In the genomic region with DNA sequence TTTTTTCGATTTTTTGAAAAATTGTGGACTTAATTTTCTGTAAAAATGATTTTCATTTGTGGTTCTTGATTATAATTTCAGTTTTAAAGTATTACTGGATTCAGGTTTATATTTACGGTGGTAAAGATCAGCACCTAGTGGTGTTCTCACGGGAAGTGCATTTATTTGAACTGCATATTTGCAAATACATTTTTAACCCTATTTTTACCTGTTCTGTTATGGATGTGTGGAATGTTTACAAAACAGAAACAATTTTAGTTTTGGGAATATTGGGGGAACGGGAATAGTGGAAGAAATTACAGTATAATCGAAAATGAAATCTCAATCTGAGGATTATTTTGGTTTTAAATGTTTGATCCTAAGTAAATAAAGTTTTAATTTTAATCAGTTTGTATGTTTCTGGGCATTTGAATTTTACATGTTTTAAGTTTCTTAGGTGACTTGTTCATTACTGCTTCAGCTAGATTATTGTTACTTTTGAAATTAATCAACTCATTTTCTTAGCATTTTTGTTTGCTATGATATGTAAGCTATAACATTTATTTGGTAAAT, we compare ENCODE assay signal across 8 cellular contexts. TPM values are rescaled to one million over a fixed set of nuclear protein-coding genes. Genes with fewer than 3 reads are reported as not detected.
DNase-seq lines count a peak whose midpoint lies in the region; ATAC-seq and TF ChIP-seq lines count a peak whose summit lies in the region.

No MANE protein-coding gene starts in this region.

- H3K4me3 Mint-ChIP-seq in chondrocyte (ENCODE audit: unreplicated experiment): peak overlapping the region; percentile 79
- peak overlapping the region; percentile 85 for H3K4me3 Mint-ChIP-seq in memory B cell

- H3K36me3 Mint-ChIP-seq in chondrocyte (ENCODE audit: low read depth): no peaks in the 10 kb centered on the region
- H3K36me3 Mint-ChIP-seq in memory B cell: peaks cover 22% of the 10 kb centered on the region

- peak; percentile 76 for TF ChIP-seq CTCF in chondrocyte (IDR thresholded peaks at IDR 0.05)

- H3K4me1 Mint-ChIP-seq in chondrocyte (ENCODE audit: low read depth) (peaks cover 36% of the 10 kb centered on the region), memory B cell (peaks cover 17% of the 10 kb centered on the region)

- DNase-seq in NCI-H2107 treated with DMSO at 0.1 percent for 48 hours (lab: John Stamatoyannopoulos, UW; ENCODE audit: unreplicated experiment): peak; percentile 83
- DNase-seq in NCI-H2107 (lab: John Stamatoyannopoulos, UW): no peak
- peak; percentile 44 for DNase-seq in NCI-H69 (lab: John Stamatoyannopoulos, UW)
- no peak for DNase-seq in chondrocyte (ENCODE audit: low spot score)
- DNase-seq in memory B cell (ENCODE audit: low spot score in 2 of 2): no peak
- DNase-seq in SKM-1 (lab: John Stamatoyannopoulos, UW; ENCODE audit: unreplicated experiment): no peak

- H3K9me3 Mint-ChIP-seq in chondrocyte (ENCODE audit: low read depth) (peaks cover 5% of the 10 kb centered on the region), memory B cell (peaks cover 4% of the 10 kb centered on the region)

- ATAC-seq in memory B cell (ENCODE audit: low read depth): no peak
- no peak for ATAC-seq in HG02623 (IDR thresholded peaks at IDR 0.05; ENCODE audit: unreplicated experiment)
- ATAC-seq in HG02642 (IDR thresholded peaks at IDR 0.05; ENCODE audit: poor library complexity, unreplicated experiment): no peak

- H3K27me3 Mint-ChIP-seq in chondrocyte (ENCODE audit: low read depth): no peaks in the 10 kb centered on the region
- H3K27me3 Mint-ChIP-seq in memory B cell: no peaks in the 10 kb centered on the region

- H3K27ac Mint-ChIP-seq in chondrocyte (ENCODE audit: unreplicated experiment) (peak overlapping the region; percentile 98), memory B cell (peak overlapping the region; percentile 93)

RNA-seq across cellular contexts. Expression of gene ATF7IP, which starts 0.8 kb away (rescaled TPM):
- 45.9 to 79.9 TPM (median 50.4 TPM) in 3 replicates for total RNA-seq in chondrocyte

Comparison
In these comparisons a context has a peak if more than half of its experiments do, and no peak if none do; other contexts are left out.
1. DNase-seq: peak in NCI-H2107 treated with DMSO at 0.1 percent for 48 hours (single experiment) and NCI-H69 (single experiment); none in NCI-H2107 (single experiment), chondrocyte (single experiment), memory B cell (0 of 2) and SKM-1 (single experiment).